ENCODE assay signal across 16 cellular contexts in genomic region chr15:95377251-95377852, GRCh38.
DNase-seq lines count a peak whose midpoint lies in the region; ATAC-seq and TF ChIP-seq lines count a peak whose summit lies in the region.
"Had no signal": no experiment of that assay in that cellular context is flagged by ENCODE, and none has a peak within 500 bp of the region (broad histone marks: within the 10 kb centered on the region; RNA-seq: fewer than 3 reads in every experiment).

No MANE protein-coding gene starts in this region.

- no peak overlapping the region for H3K4me3 ChIP-seq in AG04450 (ENCODE audit: low read depth, low read length)
- no peak overlapping the region for H3K4me3 ChIP-seq in choroid plexus epithelial cell (ENCODE audit: low read depth, low read length)
- no peak overlapping the region for H3K4me3 ChIP-seq in fibroblast of villous mesenchyme (ENCODE audit: low read depth, low read length)
- H3K4me3 ChIP-seq in heart right ventricle, result no peak overlapping the region
- H3K4me3 ChIP-seq: A549, BLaER1, GM23248, HAP-1 had no signal

- H3K9me3 ChIP-seq in AG04450 (ENCODE audit: control insufficient read depth, insufficient read depth, low read length), result no peaks in the 10 kb centered on the region
- H3K9me3 ChIP-seq in heart right ventricle, result no peaks in the 10 kb centered on the region
- H3K9me3 ChIP-seq: A549, BLaER1, HAP-1 had no signal

- CTCF ChIA-PET in AG04450 (lab: Charles Lee), result no interaction called here

- POLR2A ChIA-PET in AG04450 (lab: Yijun Ruan, JAX), result no interaction called here

- 86 to 87% methylated on average over 5 of the region's 5 CpGs for WGBS in heart right ventricle, 2 donors

- no peaks in the 10 kb centered on the region for H3K27me3 ChIP-seq in AG04450 (ENCODE audit: control insufficient read depth, insufficient read depth, low read length)
- H3K27me3 ChIP-seq in heart right ventricle, result no peaks in the 10 kb centered on the region
- H3K27me3 ChIP-seq: BLaER1 had no signal

- H3K4me1 ChIP-seq in heart right ventricle, result no peaks in the 10 kb centered on the region
- H3K4me1 ChIP-seq: A549, BLaER1, HAP-1 had no signal

- no peak for TF ChIP-seq CTCF in AG04450 (IDR thresholded peaks at IDR 0.05; ENCODE audit: low read depth, low read length)
- no peak for TF ChIP-seq CTCF in choroid plexus epithelial cell (conservative IDR thresholded peaks at IDR 0.05; ENCODE audit: low read depth, low read length)
- no peak for TF ChIP-seq CTCF in fibroblast of villous mesenchyme (IDR thresholded peaks at IDR 0.05; ENCODE audit: insufficient read depth, low read depth, low read length)
- TF ChIP-seq CTCF in heart right ventricle (IDR thresholded peaks at IDR 0.05), result no peak

- no peak overlapping the region for H3K27ac ChIP-seq in AG04450 (ENCODE audit: low read depth, low read length)
- no peak overlapping the region for H3K27ac ChIP-seq in heart right ventricle
- H3K27ac ChIP-seq: 22Rv1, A549, BLaER1, GM23248 had no signal

- peak; percentile 38 for DNase-seq in AG04450 (ENCODE audit: low read depth, low spot score)
- peak; percentile 7 for DNase-seq in choroid plexus epithelial cell (ENCODE audit: low read depth)
- DNase-seq in fibroblast of villous mesenchyme (ENCODE audit: low read depth), result peak; percentile 91
- no peak for DNase-seq in sciatic nerve (ENCODE audit: low spot score)
- DNase-seq in NCI-H1436 (lab: John Stamatoyannopoulos, UW), result no peak
- no peak for DNase-seq in heart right ventricle
- no peak for DNase-seq in SKM-1 (lab: John Stamatoyannopoulos, UW; ENCODE audit: unreplicated experiment)
- DNase-seq: CD4-positive, alpha-beta memory T cell; DMS153; DMS79; GDM1; GM23248 had no signal

- intact Hi-C loops in sciatic nerve (cut with DNase I), result no loop called here
- intact Hi-C loops in heart right ventricle (cut with DNase I), result no loop called here

- ATAC-seq in sciatic nerve (peak; percentile 72), heart right ventricle (no peak)
- ATAC-seq: A549 had no signal

- no peaks in the 10 kb centered on the region for H3K36me3 ChIP-seq in heart right ventricle
- H3K36me3 ChIP-seq: BLaER1, HAP-1 had no signal

Comparison
In these comparisons a context has a peak if more than half of its experiments do, and no peak if none do; other contexts are left out.
1. DNase-seq: peak in AG04450 (single experiment), choroid plexus epithelial cell (single experiment) and fibroblast of villous mesenchyme (single experiment); none in sciatic nerve (single experiment), NCI-H1436 (single experiment), heart right ventricle (0 of 2) and SKM-1 (single experiment).